In genomic region chr2:100104718-100105677, GRCh38 we compare ENCODE assay signal across 8 cellular contexts. TPM values are rescaled to one million over a fixed set of nuclear protein-coding genes. Genes with fewer than 3 reads are reported as not detected.
DNase-seq lines count a peak whose midpoint lies in the region; ATAC-seq and TF ChIP-seq lines count a peak whose summit lies in the region.

No MANE protein-coding gene starts in this region.

- TF ChIP-seq CTCF in GM13977 (IDR thresholded peaks at IDR 0.05; ENCODE audit: extremely low read depth, insufficient read depth, missing control alignments) (no peak), activated B cell treated with CpG ODN at 0.5 μM for 24 hours (IDR thresholded peaks at IDR 0.05) (no peak), fibroblast of lung (conservative IDR thresholded peaks at IDR 0.05 in 1 of 2, IDR thresholded peaks at IDR 0.05 in 1 of 2; ENCODE audit: low read depth in 1 of 2, low read length in 2 of 2) (no peak), nephron progenitor cell (IDR thresholded peaks at IDR 0.05) (no peak)

- H3K79me2 ChIP-seq in ACC112 (ENCODE audit: control insufficient read depth, insufficient read depth, low read length, unreplicated experiment) (no peaks in the 10 kb centered on the region), fibroblast of lung (ENCODE audit: control insufficient read depth, insufficient read depth, low read length) (no peaks in the 10 kb centered on the region)

- intact Hi-C loops in activated B cell treated with CpG ODN at 0.5 μM for 24 hours (cut with micrococcal nuclease) = loop anchor here (1.0 kb wide), 1 partner anchor 9 kb away; no protein-coding TSS in a partner anchor

- H3K9me3 Mint-ChIP-seq in activated B cell treated with CpG ODN at 0.5 μM for 24 hours (no peaks in the 10 kb centered on the region), nephron progenitor cell (no peaks in the 10 kb centered on the region)

- H3K4me1 ChIP-seq in ACC112 (ENCODE audit: control insufficient read depth, insufficient read depth, low read length, unreplicated experiment) = no peaks in the 10 kb centered on the region
- H3K4me1 ChIP-seq in fibroblast of lung (ENCODE audit: control insufficient read depth, extremely low read depth, insufficient read depth, low read length) = no peaks in the 10 kb centered on the region

- peak overlapping the region; percentile 13 for H3K4me2 ChIP-seq in fibroblast of lung (ENCODE audit: extremely low read depth, insufficient read depth, low read length)

- peak overlapping the region; percentile 80 for H2AFZ ChIP-seq in ACC112 (ENCODE audit: low read length, unreplicated experiment)
- no peak overlapping the region for H2AFZ ChIP-seq in fibroblast of lung (ENCODE audit: low read length)

- H3K4me3 ChIP-seq in ACC112 (ENCODE audit: low read depth, low read length) (peak overlapping the region; percentile 77), fibroblast of lung (replicated peaks in 1 of 4; ENCODE audit: control extremely low read depth in 1 of 4, insufficient read depth in 1 of 4, low read depth in 3 of 4, low read length in 4 of 4) (peak overlapping the region in 3 of 4 experiments; percentile 14 to 63 (median 54))

- in situ Hi-C loops in GM13977 (cut with MboI; ENCODE audit: low pct_unique_long_range_greater_than_20kb, low sequenced_read_pairs, unreplicated experiment) = no loop called here

- H3K36me3 Mint-ChIP-seq in activated B cell treated with CpG ODN at 0.5 μM for 24 hours (ENCODE audit: low read depth) (peaks cover 35% of the 10 kb centered on the region), nephron progenitor cell (ENCODE audit: low read depth) (peaks cover 8% of the 10 kb centered on the region)

- H3K9ac ChIP-seq in fibroblast of lung (ENCODE audit: insufficient read depth, low read length) = no peak overlapping the region

- H3K36me3 ChIP-seq in ACC112 (ENCODE audit: insufficient read depth, low read length) = no peaks in the 10 kb centered on the region
- H3K36me3 ChIP-seq in fibroblast of lung (ENCODE audit: control insufficient read depth, insufficient read depth, low read length) = no peaks in the 10 kb centered on the region

- DNase-seq in GM13977 (ENCODE audit: low spot score) (peak; percentile 53), activated B cell treated with CpG ODN at 0.5 μM for 24 hours (peak; percentile 50), fibroblast of lung (ENCODE audit: low read depth in 2 of 2) (peak; percentile 13 to 35), nephron progenitor cell (peak; percentile 75)

- H3K27me3 ChIP-seq in ACC112 (ENCODE audit: insufficient read depth, low read length) (peaks cover 45% of the 10 kb centered on the region), fibroblast of lung (ENCODE audit: control insufficient read depth, insufficient read depth, low read length) (peaks cover 26% of the 10 kb centered on the region)

- CTCF ChIA-PET in activated B cell treated with CpG ODN at 0.5 μM for 24 hours (lab: Charles Lee) = interaction anchor here (0.8 to 1.4 kb wide), 4 partner anchors 31 to 156 kb away, joined by 3 to 4 read pairs (median 4); no protein-coding TSS in a partner anchor

- H3K4me1 Mint-ChIP-seq in activated B cell treated with CpG ODN at 0.5 μM for 24 hours = peaks cover 44% of the 10 kb centered on the region
- H3K4me1 Mint-ChIP-seq in nephron progenitor cell = peaks cover 44% of the 10 kb centered on the region

- no peaks in the 10 kb centered on the region for H3K9me3 ChIP-seq in fibroblast of lung (ENCODE audit: control insufficient read depth, insufficient read depth, low read depth, low read length)

- H3K27ac ChIP-seq in ACC112 (ENCODE audit: low read depth, low read length) (no peak overlapping the region), fibroblast of lung (ENCODE audit: insufficient read depth, low read length) (no peak overlapping the region)

- ATAC-seq in activated B cell treated with CpG ODN at 0.5 μM for 24 hours (ENCODE audit: low read depth) (peak; percentile 62), HG03095 (IDR thresholded peaks at IDR 0.05; ENCODE audit: unreplicated experiment) (no peak), GM21529 (IDR thresholded peaks at IDR 0.05; ENCODE audit: unreplicated experiment) (no peak), HG02571 (IDR thresholded peaks at IDR 0.05; ENCODE audit: unreplicated experiment) (no peak)

- POLR2A ChIA-PET in activated B cell treated with CpG ODN at 0.5 μM for 24 hours (lab: Charles Lee) = interaction anchor here (0.6 to 10.9 kb wide), 9 partner anchors 9 to 143 kb away, joined by 3 to 149 read pairs (median 4); partner anchors contain the start of gene AFF3

- H4K20me1 ChIP-seq in fibroblast of lung (ENCODE audit: control insufficient read depth, extremely low read depth, insufficient read depth, low read length) = no peaks in the 10 kb centered on the region

- no peaks in the 10 kb centered on the region for H3K27me3 Mint-ChIP-seq in activated B cell treated with CpG ODN at 0.5 μM for 24 hours
- no peaks in the 10 kb centered on the region for H3K27me3 Mint-ChIP-seq in nephron progenitor cell (ENCODE audit: low read depth, poor library complexity)

- H3K27ac Mint-ChIP-seq in activated B cell treated with CpG ODN at 0.5 μM for 24 hours (peak overlapping the region; percentile 91), nephron progenitor cell (peak overlapping the region; percentile 94)

- H3K4me3 Mint-ChIP-seq in activated B cell treated with CpG ODN at 0.5 μM for 24 hours (peak overlapping the region; percentile 89), nephron progenitor cell (peak overlapping the region; percentile 88)

RNA-seq across cellular contexts. Expression of gene AFF3, which starts 37.4 kb away (rescaled TPM):
- total RNA-seq in activated B cell treated with CpG ODN at 0.5 μM for 24 hours = 228 and 271 TPM in 2 replicates
- 0.26 and 0.50 TPM in 2 replicates for total RNA-seq in fibroblast of lung
- polyA plus RNA-seq in fibroblast of lung = 0.24 and 2.5 TPM in 2 replicates
- polyA plus RNA-seq in fibroblast of lung (2012) = 0.23 and 1.3 TPM in 2 replicates
- polyA minus RNA-seq in fibroblast of lung (ENCODE audit: low replicate concordance) = 9.2 TPM in 1 of 2 replicates, not detected in the other

Comparison
In these comparisons a context has a peak if more than half of its experiments do, and no peak if none do; other contexts are left out.
1. DNase-seq: peak in every context shown above with its lines; median percentile 75 in nephron progenitor cell; 53 in GM13977; 50 in activated B cell treated with CpG ODN at 0.5 μM for 24 hours; 24 in fibroblast of lung.
2. RNA of gene AFF3, which starts 37.4 kb away (total RNA-seq): 228 to 271 TPM in activated B cell treated with CpG ODN at 0.5 μM for 24 hours; 0.26 to 0.50 TPM in fibroblast of lung; every median in the first group is over 100 times any median in the second.